In the genomic region with DNA sequence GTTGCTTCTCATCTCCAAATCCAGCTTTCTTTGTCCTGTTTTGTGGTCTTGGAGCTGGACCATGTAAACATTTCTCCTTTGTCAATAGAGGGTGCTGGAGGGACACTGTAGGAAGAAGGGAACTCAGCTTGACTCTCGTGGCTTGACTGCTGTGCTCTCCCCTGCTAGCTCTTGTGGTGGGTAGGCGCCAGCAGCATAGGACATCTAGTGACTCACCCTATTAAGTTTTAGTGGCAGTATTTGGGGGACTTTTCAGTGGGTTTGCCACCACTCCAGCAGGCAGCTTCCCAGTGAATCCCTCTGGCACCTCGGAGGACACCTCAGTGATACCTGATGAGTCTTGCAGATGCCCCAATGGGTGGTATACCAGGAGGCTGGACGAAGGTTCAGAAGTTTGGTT, we compare ENCODE assay signal across 8 cellular contexts.
DNase-seq lines count a peak whose midpoint lies in the region; ATAC-seq and TF ChIP-seq lines count a peak whose summit lies in the region.

No MANE protein-coding gene starts in this region.

- H3K9me3 ChIP-seq in hepatocyte (ENCODE audit: low read depth), result no peaks in the 10 kb centered on the region

- H3K9me2 ChIP-seq in hepatocyte (replicated peaks; ENCODE audit: insufficient read depth), result no peaks in the 10 kb centered on the region

- no peak for ATAC-seq in GM19397 (IDR thresholded peaks at IDR 0.05; ENCODE audit: unreplicated experiment)
- no peak for ATAC-seq in GM21447 (IDR thresholded peaks at IDR 0.05; ENCODE audit: unreplicated experiment)
- ATAC-seq in HG03520 (IDR thresholded peaks at IDR 0.05; ENCODE audit: unreplicated experiment), result no peak

- H3K4me3 ChIP-seq in LNCaP clone FGC (ENCODE audit: low read depth, low read length), result no peak overlapping the region
- no peak overlapping the region for H3K4me3 ChIP-seq in hepatocyte

- H3K4me1 ChIP-seq in hepatocyte (ENCODE audit: insufficient read depth), result no peaks in the 10 kb centered on the region

- H3K27me3 ChIP-seq in hepatocyte, result no peaks in the 10 kb centered on the region

- no peak overlapping the region for H3K4me2 ChIP-seq in hepatocyte

- H4K20me1 ChIP-seq in hepatocyte (ENCODE audit: insufficient read depth, poor library complexity, severe bottlenecking), result no peaks in the 10 kb centered on the region

- WGBS in hepatocyte (ENCODE audit: low lambda C conversion rate, missing lambda C conversion rate), result 70% methylated on average over 4 of the region's 4 CpGs

- no peaks in the 10 kb centered on the region for H3K79me2 ChIP-seq in hepatocyte

- H3K36me3 ChIP-seq in hepatocyte (replicated peaks; ENCODE audit: insufficient read depth, low read depth), result no peaks in the 10 kb centered on the region

- no peak overlapping the region for H3K27ac ChIP-seq in VCaP
- no peak overlapping the region for H3K27ac ChIP-seq in hepatocyte

- no peak overlapping the region for H2AFZ ChIP-seq in hepatocyte

- TF ChIP-seq CTCF in LNCaP clone FGC (IDR thresholded peaks at IDR 0.05; ENCODE audit: control insufficient read depth, extremely low read depth, insufficient read depth) (peak; percentile 72), VCaP (conservative IDR thresholded peaks at IDR 0.05) (peak; percentile 71), hepatocyte (IDR thresholded peaks at IDR 0.05; ENCODE audit: poor library complexity) (peak; percentile 36)

- peak; percentile 15 for DNase-seq in GDM1 (lab: John Stamatoyannopoulos, UW)
- DNase-seq in LNCaP clone FGC (ENCODE audit: low read depth), result no peak
- peak; percentile 56 for DNase-seq in hepatocyte (ENCODE audit: low spot score)
- peak; percentile 59 for DNase-seq in ureter (ENCODE audit: low spot score)
